Comparison of ENCODE assay signal across 12 cellular contexts in genomic region chr18:2573408-2573807, GRCh38. TPM values are rescaled to one million over a fixed set of nuclear protein-coding genes. Genes with fewer than 3 reads are reported as not detected.
DNase-seq lines count a peak whose midpoint lies in the region; ATAC-seq and TF ChIP-seq lines count a peak whose summit lies in the region.
"Had no signal": no experiment of that assay in that cellular context is flagged by ENCODE, and none has a peak within 500 bp of the region (broad histone marks: within the 10 kb centered on the region; RNA-seq: fewer than 3 reads in every experiment).

No MANE protein-coding gene starts in this region.

- H3K4me3 Mint-ChIP-seq in activated CD4-positive, alpha-beta T cell treated with anti-CD3 and anti-CD28 coated beads, Interleukin-2, amount 10 ng/mL, durations not matched to agents 24 days and 14 days = peak overlapping the region; percentile 97
- peak overlapping the region; percentile 97 for H3K4me3 Mint-ChIP-seq in chondrocyte (ENCODE audit: unreplicated experiment)

- intact Hi-C loops in activated CD4-positive, alpha-beta T cell treated with anti-CD3 and anti-CD28 coated beads, Interleukin-2, amount 10 ng/mL, durations not matched to agents 24 days and 14 days (cut with micrococcal nuclease) = loop anchor here (2.0 to 5.0 kb wide), 4 partner anchors 13 to 687 kb away; partner anchors contain the start of gene EMILIN2

- peaks cover 52% of the 10 kb centered on the region for H3K4me1 Mint-ChIP-seq in activated CD4-positive, alpha-beta T cell treated with anti-CD3 and anti-CD28 coated beads, Interleukin-2, amount 10 ng/mL, durations not matched to agents 24 days and 14 days
- peaks cover 38% of the 10 kb centered on the region for H3K4me1 Mint-ChIP-seq in chondrocyte (ENCODE audit: low read depth)

- H3K4me3 ChIP-seq in NB4 (ENCODE audit: low read depth, low read length) = peak overlapping the region; percentile 92
- no peak overlapping the region for H3K4me3 ChIP-seq in trophoblast cell (ENCODE audit: low read depth, low read length)
- H3K4me3 ChIP-seq: coronary artery, left ventricle myocardium inferior had no signal

- ATAC-seq in GM18520 (IDR thresholded peaks at IDR 0.05; ENCODE audit: unreplicated experiment) = no peak
- ATAC-seq in GM21723 (IDR thresholded peaks at IDR 0.05; ENCODE audit: unreplicated experiment) = no peak
- no peak for ATAC-seq in GM18870 (IDR thresholded peaks at IDR 0.05; ENCODE audit: unreplicated experiment)

- WGBS in trophoblast cell (ENCODE audit: extremely low coverage, insufficient coverage, insufficient read length) = no CpG with 5 or more reads among the region's 2 CpGs

- H3K9ac ChIP-seq in trophoblast cell (ENCODE audit: low read length) = no peak overlapping the region

- no peaks in the 10 kb centered on the region for H3K9me3 ChIP-seq in trophoblast cell (ENCODE audit: insufficient read depth, low read depth, low read length)
- H3K9me3 ChIP-seq: left ventricle myocardium inferior had no signal

- H3K4me2 ChIP-seq in trophoblast cell (ENCODE audit: low read length) = peak overlapping the region; percentile 54

- H3K14ac ChIP-seq in trophoblast cell (ENCODE audit: low read length) = no peak overlapping the region

- H2BK120ac ChIP-seq in trophoblast cell (ENCODE audit: insufficient read depth, low read length, poor library complexity) = no peak overlapping the region

- H3K27me3 ChIP-seq in trophoblast cell (ENCODE audit: insufficient read depth, low read length) = no peaks in the 10 kb centered on the region

- peaks cover 2 to 4% of the 10 kb centered on the region in 2 experiments for H3K4me1 ChIP-seq in trophoblast cell (ENCODE audit: control insufficient read depth in 1 of 2, insufficient read depth in 2 of 2, low read length in 2 of 2)

- H3K27ac ChIP-seq in trophoblast cell (ENCODE audit: low read depth, low read length) = no peak overlapping the region
- H3K27ac ChIP-seq: coronary artery, left ventricle myocardium inferior had no signal

- no peak for TF ChIP-seq POLR2A in NB4 (IDR thresholded peaks at IDR 0.05; ENCODE audit: extremely low read depth, insufficient read length)

- H4K12ac ChIP-seq in trophoblast cell (ENCODE audit: low read depth, low read length) = no peak overlapping the region

- no peak overlapping the region for H4K8ac ChIP-seq in trophoblast cell (ENCODE audit: low read depth, low read length)

- H3K18ac ChIP-seq in trophoblast cell (ENCODE audit: low read length) = no peak overlapping the region

- H3K36me3 Mint-ChIP-seq in activated CD4-positive, alpha-beta T cell treated with anti-CD3 and anti-CD28 coated beads, Interleukin-2, amount 10 ng/mL, durations not matched to agents 24 days and 14 days (ENCODE audit: low read depth) = peaks cover 33% of the 10 kb centered on the region
- H3K36me3 Mint-ChIP-seq in chondrocyte (ENCODE audit: low read depth) = no peaks in the 10 kb centered on the region

- no peak overlapping the region for H2AFZ ChIP-seq in trophoblast cell (ENCODE audit: insufficient read depth, low read length, poor library complexity)

- H3K4ac ChIP-seq in trophoblast cell (ENCODE audit: low read depth, low read length) = no peak overlapping the region

- no peak for TF ChIP-seq CTCF in NB4 (IDR thresholded peaks at IDR 0.05; ENCODE audit: low read depth, low read length)
- TF ChIP-seq CTCF in chondrocyte (IDR thresholded peaks at IDR 0.05) = no peak

- no peak overlapping the region for H2BK5ac ChIP-seq in trophoblast cell (ENCODE audit: low read depth, low read length, poor library complexity)

- H4K91ac ChIP-seq in trophoblast cell (ENCODE audit: low read depth, low read length) = no peak overlapping the region

- no peak overlapping the region for H2BK12ac ChIP-seq in trophoblast cell (ENCODE audit: low read length)

- peaks cover 9% of the 10 kb centered on the region for H3K79me1 ChIP-seq in trophoblast cell (ENCODE audit: low read length)

- H2AK5ac ChIP-seq in trophoblast cell (ENCODE audit: low read length) = no peak overlapping the region

- no peaks in the 10 kb centered on the region for H3K27me3 Mint-ChIP-seq in activated CD4-positive, alpha-beta T cell treated with anti-CD3 and anti-CD28 coated beads, Interleukin-2, amount 10 ng/mL, durations not matched to agents 24 days and 14 days
- no peaks in the 10 kb centered on the region for H3K27me3 Mint-ChIP-seq in chondrocyte (ENCODE audit: low read depth)

- peaks cover 10% of the 10 kb centered on the region in 2 experiments for H3K36me3 ChIP-seq in trophoblast cell (ENCODE audit: control insufficient read depth in 1 of 2, insufficient read depth in 2 of 2, low read length in 2 of 2)
- H3K36me3 ChIP-seq: left ventricle myocardium inferior had no signal

- peaks cover 9% of the 10 kb centered on the region for H3K79me2 ChIP-seq in trophoblast cell (ENCODE audit: control insufficient read depth, insufficient read depth, low read length, poor library complexity)

- DNase-seq in activated CD4-positive, alpha-beta T cell treated with anti-CD3 and anti-CD28 coated beads, Interleukin-2, amount 10 ng/mL, durations not matched to agents 24 days and 14 days = no peak
- no peak for DNase-seq in activated CD4-positive, alpha-beta T cell treated with anti-CD3 and anti-CD28 coated beads, Interleukin-2, amount 50 U/mL, for 48 hours
- DNase-seq in NB4 (ENCODE audit: low read depth) (no peak), chondrocyte (ENCODE audit: low spot score) (no peak), trophoblast cell (no peak)
- DNase-seq: left ventricle myocardium inferior; NCI-H2029; stimulated activated CD4-positive, alpha-beta T cell treated with anti-CD3 and anti-CD28 coated beads, Interleukin-1b, Interleukin-23, amount 100 ng/mL, for 48 hours had no signal

- no peaks in the 10 kb centered on the region for H3K9me3 Mint-ChIP-seq in activated CD4-positive, alpha-beta T cell treated with anti-CD3 and anti-CD28 coated beads, Interleukin-2, amount 10 ng/mL, durations not matched to agents 24 days and 14 days
- H3K9me3 Mint-ChIP-seq in chondrocyte (ENCODE audit: low read depth) = no peaks in the 10 kb centered on the region

- no peak overlapping the region for H3K23ac ChIP-seq in trophoblast cell (ENCODE audit: low read length)

- H3K27ac Mint-ChIP-seq in activated CD4-positive, alpha-beta T cell treated with anti-CD3 and anti-CD28 coated beads, Interleukin-2, amount 10 ng/mL, durations not matched to agents 24 days and 14 days = peak overlapping the region; percentile 82
- peak overlapping the region; percentile 15 for H3K27ac Mint-ChIP-seq in chondrocyte (ENCODE audit: unreplicated experiment)

RNA-seq across cellular contexts. Expression of gene NDC80, which starts 2.1 kb away (rescaled TPM):
- 42.4 and 50.5 TPM in 2 replicates for total RNA-seq in activated CD4-positive, alpha-beta T cell treated with anti-CD3 and anti-CD28 coated beads, Interleukin-2, amount 10 ng/mL, durations not matched to agents 24 days and 14 days
- 4.8 to 6.5 TPM (median 5.8 TPM) in 3 replicates for total RNA-seq in chondrocyte
- polyA plus RNA-seq in trophoblast cell (2013) = 20.3 and 21.3 TPM in 2 replicates

RNA-seq across cellular contexts. Expression of gene METTL4, which starts 2.1 kb away (rescaled TPM):
- total RNA-seq in activated CD4-positive, alpha-beta T cell treated with anti-CD3 and anti-CD28 coated beads, Interleukin-2, amount 10 ng/mL, durations not matched to agents 24 days and 14 days = 17.7 and 18.4 TPM in 2 replicates
- 6.5 to 9.3 TPM (median 7.6 TPM) in 3 replicates for total RNA-seq in chondrocyte
- polyA plus RNA-seq in trophoblast cell (2013) = 7.5 and 8.0 TPM in 2 replicates
